1 cellular context compared by ENCODE assay signal in the genomic region with DNA sequence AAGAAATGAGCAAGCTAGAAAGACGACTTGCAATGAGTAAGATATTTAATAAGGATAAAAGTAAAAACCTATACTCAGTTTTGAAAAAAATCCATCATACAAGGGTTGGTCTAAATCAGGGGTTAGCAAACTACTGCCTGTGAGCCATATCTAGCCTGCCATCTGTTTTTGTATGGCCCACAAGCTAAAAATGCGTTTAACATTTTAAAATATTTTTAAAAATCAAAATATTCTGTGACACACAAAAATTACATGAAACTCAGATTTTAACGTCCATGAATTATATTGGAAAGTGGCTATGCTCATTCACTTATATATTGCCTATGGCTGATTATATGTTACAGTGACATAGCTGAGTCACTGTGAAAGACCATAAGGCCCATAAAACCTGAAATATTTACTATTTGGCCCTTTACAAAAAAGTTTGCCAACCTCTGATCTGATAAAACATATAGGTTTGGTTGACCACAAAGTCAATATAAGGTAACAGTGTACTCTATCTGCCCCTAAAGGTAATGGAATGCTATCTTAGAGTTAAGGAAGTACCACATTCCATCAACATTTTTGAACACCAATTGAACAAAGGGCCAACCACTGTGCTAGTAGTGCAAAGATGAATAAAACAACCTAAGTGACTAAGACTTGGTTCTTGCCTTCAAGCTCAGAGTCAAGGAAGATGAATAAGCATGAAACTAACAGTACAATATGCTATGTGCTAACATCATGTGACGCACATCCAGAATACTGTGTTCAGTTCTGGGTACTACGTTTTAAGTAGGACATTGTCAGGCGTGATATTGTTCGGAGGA.
TF ChIP-seq lines count a peak whose summit lies in the region.

No MANE protein-coding gene starts in this region.

TF ChIP-seq in K562, 482 proteins besides CTCF, POLR2A, EP300 and RAD21 (continued from another document and continues in another):
- TF ChIP-seq STAT5B (CRISPR knock-in tag; IDR thresholded peaks at IDR 0.05) (no peak), CAMTA2 (CRISPR knock-in tag; conservative IDR thresholded peaks at IDR 0.05) (no peak), ZNF232 (CRISPR knock-in tag; IDR thresholded peaks at IDR 0.05) (no peak), ZKSCAN3 (CRISPR knock-in tag; IDR thresholded peaks at IDR 0.05) (no peak), TAL1 (IDR thresholded peaks at IDR 0.05) (peak; percentile 59), PHB2 (IDR thresholded peaks at IDR 0.05; ENCODE audit: low read depth) (no peak), CEBPZ (IDR thresholded peaks at IDR 0.05; ENCODE audit: borderline replicate concordance, low read depth, low read length) (no peak), USF1 (CRISPR knock-in tag; IDR thresholded peaks at IDR 0.05) (peak; percentile 44; the same call in 1 of the 2 replicates), FOXO4 (CRISPR knock-in tag; IDR thresholded peaks at IDR 0.05) (no peak), ZEB2 (IDR thresholded peaks at IDR 0.05) (peak; percentile 70; the same call in 1 of the 2 replicates), NR2F6 (CRISPR knock-in tag; IDR thresholded peaks at IDR 0.05) (no peak), PURB (CRISPR knock-in tag; IDR thresholded peaks at IDR 0.05; ENCODE audit: low read depth) (no peak), ZNF408 (CRISPR knock-in tag; IDR thresholded peaks at IDR 0.05; ENCODE audit: low read depth) (no peak), HLTF (IDR thresholded peaks at IDR 0.05) (0 out of 2 replicates have a peak, but pooled peaks have one; percentile 39), ZZZ3 (IDR thresholded peaks at IDR 0.05) (no peak), GABPB1 (CRISPR knock-in tag; IDR thresholded peaks at IDR 0.05) (no peak), ETV1 (tag; conservative IDR thresholded peaks at IDR 0.05; ENCODE audit: low read depth) (no peak), NFE2L1 (tag; IDR thresholded peaks at IDR 0.05; ENCODE audit: borderline replicate concordance, low read depth) (no peak), ZNF717 (CRISPR knock-in tag; IDR thresholded peaks at IDR 0.05) (no peak), NR2C2 (CRISPR knock-in tag; IDR thresholded peaks at IDR 0.05) (no peak), NR2C2 (tag; IDR thresholded peaks at IDR 0.05) (no peak), CREM (IDR thresholded peaks at IDR 0.05; ENCODE audit: low read depth) (0 out of 2 replicates have a peak, but pooled peaks have one; percentile 25), ZNF76 (CRISPR knock-in tag; IDR thresholded peaks at IDR 0.05; ENCODE audit: borderline replicate concordance) (no peak), STAG1 (CRISPR knock-in tag; IDR thresholded peaks at IDR 0.05; ENCODE audit: borderline replicate concordance) (no peak), PRPF4 (IDR thresholded peaks at IDR 0.05; ENCODE audit: insufficient read depth, low read depth, low read length, poor library complexity, severe bottlenecking) (no peak), DMBX1 (CRISPR knock-in tag; IDR thresholded peaks at IDR 0.05; ENCODE audit: borderline replicate concordance) (no peak), ARID3A (IDR thresholded peaks at IDR 0.05; ENCODE audit: borderline replicate concordance, low read depth, low read length) (0 out of 2 replicates have a peak, but pooled peaks have one; percentile 23), CBX1 (IDR thresholded peaks at IDR 0.05; ENCODE audit: low read depth) (no peak), BRF1 (IDR thresholded peaks at IDR 0.05; ENCODE audit: borderline replicate concordance, extremely low read depth, insufficient read length) (no peak), CREB3L1 (IDR thresholded peaks at IDR 0.05; ENCODE audit: borderline replicate concordance, low read depth) (peak; percentile 14; the same call in 1 of the 2 replicates), TEAD4 (IDR thresholded peaks at IDR 0.05; ENCODE audit: low read length) (peak; percentile 49), TEAD4 (CRISPR knock-in tag; IDR thresholded peaks at IDR 0.05; ENCODE audit: borderline replicate concordance) (no peak), THRAP3 (IDR thresholded peaks at IDR 0.05; ENCODE audit: borderline replicate concordance) (0 out of 2 replicates have a peak, but pooled peaks have one; percentile 38), PBX2 (CRISPR knock-in tag; IDR thresholded peaks at IDR 0.05; ENCODE audit: low read depth) (no peak), PBX2 (tag; conservative IDR thresholded peaks at IDR 0.05; ENCODE audit: low read depth) (no peak), SNRNP70 (optimal IDR thresholded peaks at IDR 0.05; ENCODE audit: low read depth, low read length) (no peak)
- TF ChIP-seq, protein P1, sequence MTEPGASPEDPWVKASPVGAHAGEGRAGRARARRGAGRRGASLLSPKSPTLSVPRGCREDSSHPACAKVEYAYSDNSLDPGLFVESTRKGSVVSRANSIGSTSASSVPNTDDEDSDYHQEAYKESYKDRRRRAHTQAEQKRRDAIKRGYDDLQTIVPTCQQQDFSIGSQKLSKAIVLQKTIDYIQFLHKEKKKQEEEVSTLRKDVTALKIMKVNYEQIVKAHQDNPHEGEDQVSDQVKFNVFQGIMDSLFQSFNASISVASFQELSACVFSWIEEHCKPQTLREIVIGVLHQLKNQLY (CRISPR knock-in tag; conservative IDR thresholded peaks at IDR 0.05): no peak
- TF ChIP-seq, protein P2, sequence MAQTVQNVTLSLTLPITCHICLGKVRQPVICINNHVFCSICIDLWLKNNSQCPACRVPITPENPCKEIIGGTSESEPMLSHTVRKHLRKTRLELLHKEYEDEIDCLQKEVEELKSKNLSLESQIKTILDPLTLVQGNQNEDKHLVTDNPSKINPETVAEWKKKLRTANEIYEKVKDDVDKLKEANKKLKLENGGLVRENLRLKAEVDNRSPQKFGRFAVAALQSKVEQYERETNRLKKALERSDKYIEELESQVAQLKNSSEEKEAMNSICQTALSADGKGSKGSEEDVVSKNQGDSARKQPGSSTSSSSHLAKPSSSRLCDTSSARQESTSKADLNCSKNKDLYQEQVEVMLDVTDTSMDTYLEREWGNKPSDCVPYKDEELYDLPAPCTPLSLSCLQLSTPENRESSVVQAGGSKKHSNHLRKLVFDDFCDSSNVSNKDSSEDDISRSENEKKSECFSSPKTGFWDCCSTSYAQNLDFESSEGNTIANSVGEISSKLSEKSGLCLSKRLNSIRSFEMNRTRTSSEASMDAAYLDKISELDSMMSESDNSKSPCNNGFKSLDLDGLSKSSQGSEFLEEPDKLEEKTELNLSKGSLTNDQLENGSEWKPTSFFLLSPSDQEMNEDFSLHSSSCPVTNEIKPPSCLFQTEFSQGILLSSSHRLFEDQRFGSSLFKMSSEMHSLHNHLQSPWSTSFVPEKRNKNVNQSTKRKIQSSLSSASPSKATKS (CRISPR knock-in tag; IDR thresholded peaks at IDR 0.05): no peak
